Comparison of ENCODE assay signal across 21 cellular contexts in the genomic region with DNA sequence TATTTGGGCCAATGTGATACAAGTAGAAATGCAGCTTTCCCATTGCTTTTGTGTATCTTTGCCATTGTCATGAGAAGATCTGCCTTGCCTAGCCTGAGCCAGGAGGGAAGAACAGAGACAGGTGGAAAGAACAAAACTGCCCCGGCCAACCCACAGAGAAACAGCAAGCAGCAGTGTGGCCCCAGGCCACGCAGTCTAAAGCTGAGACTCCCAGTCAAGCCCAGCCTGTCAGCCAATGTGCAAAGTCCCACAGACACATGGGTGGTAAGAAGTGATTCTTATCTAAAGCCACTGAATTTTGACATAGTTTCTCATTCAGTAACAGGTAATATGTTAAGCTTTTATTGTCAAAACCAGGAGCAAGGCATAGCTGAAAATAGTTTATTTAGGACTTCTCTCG.
DNase-seq lines count a peak whose midpoint lies in the region; ATAC-seq, FAIRE-seq and TF ChIP-seq lines count a peak whose summit lies in the region.
"Had no signal": no experiment of that assay in that cellular context is flagged by ENCODE, and none has a peak within 500 bp of the region (broad histone marks: within the 10 kb centered on the region; RNA-seq: fewer than 3 reads in every experiment).

No MANE protein-coding gene starts in this region.

- H3K9ac ChIP-seq in DND-41 (ENCODE audit: low read depth, low read length) (no peak overlapping the region), HUES6 (ENCODE audit: low read length) (no peak overlapping the region), astrocyte (ENCODE audit: low read length) (no peak overlapping the region)

- H4K20me1 ChIP-seq in DND-41 (ENCODE audit: insufficient read depth, low read length) (no peaks in the 10 kb centered on the region), astrocyte (ENCODE audit: insufficient read depth, low read length) (no peaks in the 10 kb centered on the region)

- no peak overlapping the region for H3K4me3 Mint-ChIP-seq in astrocyte (ENCODE audit: unreplicated experiment)
- H3K4me3 Mint-ChIP-seq: CD4-positive, CD25-positive, alpha-beta regulatory T cell; HFFc6 had no signal

- peak; percentile 58; the same call in 2 of the 3 replicates for ATAC-seq in DND-41 (ENCODE audit: insufficient read depth, low read depth)
- ATAC-seq in HG03039 (IDR thresholded peaks at IDR 0.05; ENCODE audit: unreplicated experiment) = no peak
- ATAC-seq in GM18873 (IDR thresholded peaks at IDR 0.05; ENCODE audit: low FRiP score, unreplicated experiment) = no peak
- ATAC-seq: K562 had no signal

- H3K4me1 ChIP-seq in DND-41 (ENCODE audit: insufficient read depth, low read length) (no peaks in the 10 kb centered on the region), HUES6 (ENCODE audit: control insufficient read depth, insufficient read depth, low read length) (peaks cover 32% of the 10 kb centered on the region), astrocyte (ENCODE audit: insufficient read depth, low read length) (no peaks in the 10 kb centered on the region)
- H3K4me1 ChIP-seq: BE2C, Caco-2 had no signal

- DNase-seq in DND-41 (no peak), astrocyte (ENCODE audit: low read depth) (no peak), islet precursor cell (peak; percentile 65), ACHN (no peak), cerebellar nuclear complex (lab: John Stamatoyannopoulos, UW) (no peak)
- DNase-seq: BE2C; CD4-positive, CD25-positive, alpha-beta regulatory T cell; GF-D8; HFFc6; NCI-H1092 treated with DMSO at 0.1 percent for 48 hours; NCI-H146; NCI-H2029 treated with DMSO at 0.1 percent for 48 hours; NCI-H2171; NCI-H69; SHP77 treated with DMSO at 0.1 percent for 48 hours had no signal

- in situ Hi-C loops in ACHN (cut with HindIII; ENCODE audit: low pct_ligation_motif_present, low pct_unique_long_range_greater_than_20kb, low sequenced_read_pairs) = no loop called here

- H2AFZ ChIP-seq in DND-41 (ENCODE audit: low read depth, low read length) (no peak overlapping the region), astrocyte (ENCODE audit: low read depth, low read length) (no peak overlapping the region)

- peak; percentile 49 for FAIRE-seq in astrocyte (lab: Jason Lieb, UNC)
- FAIRE-seq: K562 had no signal

- no peaks in the 10 kb centered on the region for H3K9me3 Mint-ChIP-seq in astrocyte (ENCODE audit: unreplicated experiment)
- H3K9me3 Mint-ChIP-seq: HFFc6 had no signal

- H3K36me3 ChIP-seq in DND-41 (ENCODE audit: insufficient read depth, low read length) (no peaks in the 10 kb centered on the region), HUES6 (ENCODE audit: control insufficient read depth, insufficient read depth, low read length) (no peaks in the 10 kb centered on the region), astrocyte (ENCODE audit: insufficient read depth, low read length) (no peaks in the 10 kb centered on the region)
- H3K36me3 ChIP-seq: BE2C had no signal

- H3K36me3 Mint-ChIP-seq in astrocyte (ENCODE audit: low read depth, unreplicated experiment) = no peaks in the 10 kb centered on the region
- H3K36me3 Mint-ChIP-seq: CD4-positive, CD25-positive, alpha-beta regulatory T cell had no signal

- no peak overlapping the region for H3K4me3 ChIP-seq in DND-41 (ENCODE audit: low read depth in 1 of 2, low read length in 2 of 2)
- no peak overlapping the region for H3K4me3 ChIP-seq in HUES6 (ENCODE audit: low read depth, low read length)
- H3K4me3 ChIP-seq in astrocyte (ENCODE audit: insufficient read depth, low read depth, low read length) = no peak overlapping the region
- H3K4me3 ChIP-seq: K562 had no signal

- H3K27me3 Mint-ChIP-seq in astrocyte (ENCODE audit: low read depth, unreplicated experiment) = no peaks in the 10 kb centered on the region
- H3K27me3 Mint-ChIP-seq: CD4-positive, CD25-positive, alpha-beta regulatory T cell had no signal

- H3K27ac ChIP-seq in DND-41 (ENCODE audit: low read length) (no peak overlapping the region), HUES6 (ENCODE audit: low read depth, low read length) (0 out of 2 replicates have a peak overlapping the region, but pooled peaks have one; percentile 7), astrocyte (ENCODE audit: low read depth, low read length) (no peak overlapping the region)
- H3K27ac ChIP-seq: HL-60 had no signal

- H3K4me1 Mint-ChIP-seq in astrocyte (ENCODE audit: low read depth, unreplicated experiment) = no peaks in the 10 kb centered on the region
- H3K4me1 Mint-ChIP-seq: CD4-positive, CD25-positive, alpha-beta regulatory T cell had no signal

- H3K9me3 ChIP-seq in DND-41 (ENCODE audit: insufficient read depth, low read length, severe bottlenecking) = no peaks in the 10 kb centered on the region
- no peaks in the 10 kb centered on the region for H3K9me3 ChIP-seq in HUES6 (ENCODE audit: control insufficient read depth, insufficient read depth, low read depth, low read length)
- H3K9me3 ChIP-seq in astrocyte (ENCODE audit: insufficient read depth, low read depth, low read length) = no peaks in the 10 kb centered on the region
- H3K9me3 ChIP-seq: BE2C, Caco-2 had no signal

- no peak overlapping the region for H3K27ac Mint-ChIP-seq in astrocyte (ENCODE audit: unreplicated experiment)
- H3K27ac Mint-ChIP-seq: CD4-positive, CD25-positive, alpha-beta regulatory T cell had no signal

- no peak overlapping the region for H3K4me2 ChIP-seq in DND-41 (ENCODE audit: insufficient read depth, low read length)
- no peak overlapping the region for H3K4me2 ChIP-seq in astrocyte (ENCODE audit: low read length)

- H3K27me3 ChIP-seq in DND-41 (ENCODE audit: insufficient read depth, low read length, poor library complexity) (no peaks in the 10 kb centered on the region), HUES6 (ENCODE audit: control insufficient read depth, insufficient read depth, low read length) (no peaks in the 10 kb centered on the region), astrocyte (ENCODE audit: insufficient read depth, low read length) (no peaks in the 10 kb centered on the region)
- H3K27me3 ChIP-seq: BE2C had no signal

- TF ChIP-seq CTCF in DND-41 (IDR thresholded peaks at IDR 0.05; ENCODE audit: borderline replicate concordance, extremely low read depth, low read length, poor library complexity, severe bottlenecking) (no peak), astrocyte (IDR thresholded peaks at IDR 0.05; ENCODE audit: insufficient read depth, low read depth, low read length) (no peak)

- H3K79me2 ChIP-seq in DND-41 (ENCODE audit: insufficient read depth, low read length) (no peaks in the 10 kb centered on the region), astrocyte (ENCODE audit: insufficient read depth, low read length) (no peaks in the 10 kb centered on the region)
